Comparison of ENCODE assay signal across 23 cellular contexts in the genomic region with DNA sequence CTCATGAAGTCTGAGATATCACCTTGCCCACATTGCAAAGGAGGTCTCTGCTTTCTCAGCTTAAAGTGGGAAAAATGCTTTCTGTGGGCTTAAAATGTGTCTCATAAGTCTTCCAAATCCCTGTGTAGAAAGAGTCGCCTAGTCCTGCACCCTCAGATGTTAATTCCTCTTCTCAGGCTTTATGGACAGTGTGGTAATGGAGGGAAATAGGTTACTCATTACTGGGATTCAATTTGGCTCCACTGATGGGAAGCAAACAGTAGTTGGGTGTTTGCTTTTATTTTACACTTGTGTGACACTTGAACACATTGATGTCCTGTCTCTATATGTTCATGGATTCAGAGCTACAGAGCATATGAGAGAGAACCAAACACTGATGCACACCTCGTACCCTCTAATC. TPM values are rescaled to one million over a fixed set of nuclear protein-coding genes. Genes with fewer than 3 reads are reported as not detected.
"Had no signal": no experiment of that assay in that cellular context is flagged by ENCODE, and none has a peak within 500 bp of the region (broad histone marks: within the 10 kb centered on the region; RNA-seq: fewer than 3 reads in every experiment).

No MANE protein-coding gene starts in this region.

- H3K4me3 ChIP-seq: heart left ventricle, left lung, neural progenitor cell, prostate gland, skin epidermis, suprapubic skin, vagina had no signal

- FAIRE-seq: frontal cortex, islet of Langerhans had no signal

- H3K36me3 Mint-ChIP-seq: naive B cell, T-cell had no signal

- H3K27ac Mint-ChIP-seq: activated CD4-positive, alpha-beta T cell treated with anti-CD3 and anti-CD28 coated beads, Interleukin-2, amount 10 ng/mL, durations not matched to agents 7 days and 5 days; activated CD8-positive, alpha-beta T cell treated with anti-CD3 and anti-CD28 coated beads, Interleukin-2, amount 10 ng/mL, durations not matched to agents 7 days and 5 days; activated naive CD4-positive, alpha-beta T cell treated with anti-CD3 and anti-CD28 coated beads for 36 hours; naive B cell; neural progenitor cell; stimulated activated naive CD8-positive, alpha-beta T cell treated with anti-CD3 and anti-CD28 coated beads, Interleukin-15, Interleukin-2, amounts not matched to agents 100 ng/mL and 50 ng/mL, for 24 hours; T-cell had no signal

- H3K9ac ChIP-seq: neural progenitor cell had no signal

- H3K27me3 ChIP-seq: heart left ventricle, neural progenitor cell, suprapubic skin, vagina had no signal

- H3K4me2 ChIP-seq: neural progenitor cell had no signal

- H2AFZ ChIP-seq: neural progenitor cell had no signal

- H3K27ac ChIP-seq: left lung, neural progenitor cell, prostate gland, skin epidermis, suprapubic skin, vagina had no signal

- H3K36me3 ChIP-seq: heart left ventricle, left lung, neural progenitor cell, prostate gland, suprapubic skin, vagina had no signal

- H3K4me3 Mint-ChIP-seq: activated CD4-positive, alpha-beta T cell treated with anti-CD3 and anti-CD28 coated beads, Interleukin-2, amount 10 ng/mL, durations not matched to agents 7 days and 5 days; activated CD8-positive, alpha-beta T cell treated with anti-CD3 and anti-CD28 coated beads, Interleukin-2, amount 10 ng/mL, durations not matched to agents 7 days and 5 days; activated naive CD4-positive, alpha-beta T cell treated with anti-CD3 and anti-CD28 coated beads for 36 hours; activated T-cell treated with anti-CD3 and anti-CD28 coated beads, Interleukin-2, amount 50 U/mL, for 4 hours; naive B cell; neural progenitor cell; stimulated activated naive CD8-positive, alpha-beta T cell treated with anti-CD3 and anti-CD28 coated beads, Interleukin-15, Interleukin-2, amounts not matched to agents 100 ng/mL and 50 ng/mL, for 24 hours; T-cell had no signal

- H3K9me3 ChIP-seq: left lung, prostate gland, suprapubic skin, vagina had no signal

- H3K9me3 Mint-ChIP-seq: activated CD4-positive, alpha-beta T cell treated with anti-CD3 and anti-CD28 coated beads, Interleukin-2, amount 10 ng/mL, durations not matched to agents 7 days and 5 days; activated naive CD4-positive, alpha-beta T cell treated with anti-CD3 and anti-CD28 coated beads for 36 hours; activated T-cell treated with anti-CD3 and anti-CD28 coated beads, Interleukin-2, amount 50 U/mL, for 4 hours had no signal

- H3K4me1 ChIP-seq: prostate gland, suprapubic skin had no signal

- H3K4me1 Mint-ChIP-seq: activated CD4-positive, alpha-beta T cell treated with anti-CD3 and anti-CD28 coated beads, Interleukin-2, amount 10 ng/mL, durations not matched to agents 7 days and 5 days; naive B cell; T-cell had no signal

- DNase-seq: activated CD4-positive, alpha-beta T cell treated with anti-CD3 and anti-CD28 coated beads, Interleukin-2, amount 10 ng/mL, durations not matched to agents 7 days and 5 days; activated CD8-positive, alpha-beta memory T cell treated with anti-CD3 and anti-CD28 coated beads, Interleukin-2, amount 50 U/mL, for 4 hours; activated CD8-positive, alpha-beta T cell treated with anti-CD3 and anti-CD28 coated beads, Interleukin-2, amount 10 ng/mL, durations not matched to agents 7 days and 5 days; activated naive CD4-positive, alpha-beta T cell treated with anti-CD3 and anti-CD28 coated beads for 36 hours; activated T-cell treated with anti-CD3 and anti-CD28 coated beads, Interleukin-2, amount 50 U/mL, for 4 hours; anterior cingulate cortex; cerebellar nuclear complex; effector CD4-positive, alpha-beta T cell; heart left ventricle; left lung; mammary epithelial cell; naive B cell; right cardiac atrium; T-cell; trophoblast cell had no signal

RNA-seq across cellular contexts. Expression of a gene that starts 8.5 kb away (rescaled TPM):
- total RNA-seq: activated CD4-positive, alpha-beta T cell treated with anti-CD3 and anti-CD28 coated beads, Interleukin-2, amount 10 ng/mL, durations not matched to agents 7 days and 5 days; activated CD8-positive, alpha-beta T cell treated with anti-CD3 and anti-CD28 coated beads, Interleukin-2, amount 10 ng/mL, durations not matched to agents 7 days and 5 days had no signal
